Comparison of ENCODE assay signal across 22 cellular contexts in the genomic region with DNA sequence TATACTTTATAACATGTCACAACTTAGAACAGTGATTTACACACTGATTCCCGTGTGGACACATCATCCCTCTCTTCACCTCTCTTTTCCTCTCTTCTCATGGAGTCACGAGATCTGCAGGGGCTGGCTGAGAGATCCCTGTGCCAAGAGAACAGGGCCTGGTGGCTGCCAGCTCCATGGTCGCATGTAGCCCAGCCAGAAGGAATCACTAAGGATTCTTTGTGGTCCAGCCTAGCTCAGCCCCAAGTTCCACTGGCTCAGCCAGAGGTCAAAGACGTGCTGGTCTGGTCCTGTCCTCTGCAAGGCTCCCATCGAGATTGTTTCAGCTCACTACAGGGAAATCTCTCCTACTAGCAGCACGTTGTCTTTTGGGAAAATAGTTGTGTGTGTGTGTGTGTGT.
"Had no signal": no experiment of that assay in that cellular context is flagged by ENCODE, and none has a peak within 500 bp of the region (broad histone marks: within the 10 kb centered on the region; RNA-seq: fewer than 3 reads in every experiment).

No MANE protein-coding gene starts in this region.

- H3K4me1 ChIP-seq: breast epithelium, left lung, transverse colon, vagina had no signal

- H3K4me3 Mint-ChIP-seq: dendritic cell treated with granulocyte-macrophage colony-stimulating factor and Interleukin-4, amounts not matched to agents 40 ng/mL and 50 ng/mL, for 4 days; immature natural killer cell had no signal

- H3K4me2 ChIP-seq: hepatocyte had no signal

- H3K4me3 ChIP-seq: breast epithelium, hepatocyte, left lung, transverse colon, vagina had no signal

- DNase-seq: activated CD4-positive, alpha-beta T cell treated with anti-CD3 and anti-CD28 coated beads for 1 hour; activated T-cell treated with anti-CD3 and anti-CD28 coated beads, Interleukin-2, amount 50 U/mL, for 1 hour; cerebellar nuclear complex; effector CD4-positive, alpha-beta T cell; erythroblast; foreskin melanocyte; glutamatergic neuron; immature natural killer cell; kidney glomerular epithelial cell; left lung; retina; stimulated activated CD4-positive, alpha-beta T cell treated with anti-CD3 and anti-CD28 coated beads, Interleukin-12 subunit alpha, Interleukin-12 subunit beta, amount 100 ng/mL, for 4 hours; stimulated activated CD4-positive, alpha-beta T cell treated with anti-CD3 and anti-CD28 coated beads, Interleukin-4, amount 100 ng/mL, for 4 hours; stimulated activated naive CD8-positive, alpha-beta T cell treated with anti-CD3 and anti-CD28 coated beads, Interleukin-15, Interleukin-2, amounts not matched to agents 100 U/mL and 50 U/mL, for 24 hours; T-helper 1 cell; transverse colon; WERI-Rb-1 had no signal

- H3K36me3 ChIP-seq: breast epithelium, transverse colon had no signal

- H3K36me3 Mint-ChIP-seq: activated naive CD4-positive, alpha-beta T cell treated with anti-CD3 and anti-CD28 coated beads, Interleukin-2, amount 50 U/mL, for 72 hours; immature natural killer cell had no signal

- H3K9me3 ChIP-seq: breast epithelium, left lung, transverse colon, vagina had no signal

- H3K27ac ChIP-seq: hepatocyte, left lung, transverse colon, vagina, WERI-Rb-1 had no signal

- ATAC-seq: activated naive CD4-positive, alpha-beta T cell treated with anti-CD3 and anti-CD28 coated beads, Interleukin-2, amount 50 U/mL, for 72 hours; left lung; stimulated activated naive CD8-positive, alpha-beta T cell treated with anti-CD3 and anti-CD28 coated beads, Interleukin-15, Interleukin-2, amounts not matched to agents 100 U/mL and 50 U/mL, for 24 hours had no signal

- H3K9me3 Mint-ChIP-seq: activated naive CD4-positive, alpha-beta T cell treated with anti-CD3 and anti-CD28 coated beads, Interleukin-2, amount 50 U/mL, for 72 hours; dendritic cell treated with granulocyte-macrophage colony-stimulating factor and Interleukin-4, amounts not matched to agents 40 ng/mL and 50 ng/mL, for 4 days; immature natural killer cell had no signal

- H3K79me2 ChIP-seq: hepatocyte had no signal

- H2AFZ ChIP-seq: hepatocyte had no signal

- H3K27ac Mint-ChIP-seq: dendritic cell treated with granulocyte-macrophage colony-stimulating factor and Interleukin-4, amounts not matched to agents 40 ng/mL and 50 ng/mL, for 4 days; immature natural killer cell had no signal

- H3K4me1 Mint-ChIP-seq: immature natural killer cell had no signal
